7 cellular contexts compared by ENCODE assay signal in the genomic region with DNA sequence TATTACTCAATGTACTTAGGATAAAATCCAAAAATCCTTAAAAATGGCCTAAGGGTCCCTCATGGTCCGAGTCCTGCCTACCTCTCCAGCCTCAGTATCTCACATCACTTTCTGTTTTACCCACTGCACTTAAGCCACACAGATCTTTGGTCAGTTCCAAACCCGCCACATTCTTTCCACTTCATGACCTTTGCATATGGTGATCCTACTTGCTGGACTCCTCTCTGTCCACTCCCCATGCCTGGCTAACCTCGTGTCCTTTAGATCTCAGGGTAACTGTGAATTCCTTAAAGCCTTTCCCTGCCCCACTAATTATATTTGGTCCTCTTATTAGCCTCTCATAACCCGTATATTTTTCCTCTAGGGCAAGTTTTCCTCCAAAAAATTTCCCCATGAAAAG. TPM values are rescaled to one million over a fixed set of nuclear protein-coding genes. Genes with fewer than 3 reads are reported as not detected.
DNase-seq lines count a peak whose midpoint lies in the region; ATAC-seq and TF ChIP-seq lines count a peak whose summit lies in the region.

No MANE protein-coding gene starts in this region.

- peaks cover 27% of the 10 kb centered on the region for H3K36me3 Mint-ChIP-seq in GM23338 (ENCODE audit: low read depth)

- H4K20me1 ChIP-seq in GM23338 (replicated peaks; ENCODE audit: insufficient read depth), result peaks cover 15% of the 10 kb centered on the region; the same call in 1 of the 2 replicates
- no peaks in the 10 kb centered on the region for H4K20me1 ChIP-seq in fibroblast of lung (ENCODE audit: control insufficient read depth, extremely low read depth, insufficient read depth, low read length)

- H3K4me3 Mint-ChIP-seq in GM23338, result peak overlapping the region; percentile 100

- no peak for DNase-seq in GM23338 (ENCODE audit: low spot score)
- no peak for DNase-seq in SJSA1 (ENCODE audit: low read depth in 1 of 2, low spot score in 2 of 2)
- no peak for DNase-seq in fibroblast of lung (ENCODE audit: low read depth in 2 of 2)
- no peak for DNase-seq in uterus

- H3K4me1 ChIP-seq in GM23338 (ENCODE audit: insufficient read depth) (peaks cover 9% of the 10 kb centered on the region), SJSA1 (replicated peaks) (peaks cover 23% of the 10 kb centered on the region), fibroblast of lung (ENCODE audit: control insufficient read depth, extremely low read depth, insufficient read depth, low read length) (peaks cover 8% of the 10 kb centered on the region), skeletal muscle tissue (ENCODE audit: control insufficient read depth in 3 of 3, insufficient read depth in 3 of 3, low read length in 3 of 3) (peaks cover 33 to 42% (median 33%) of the 10 kb centered on the region in 3 donors), uterus (peaks cover 4% of the 10 kb centered on the region in 2 donors)

- no peaks in the 10 kb centered on the region for H3K9me2 ChIP-seq in GM23338 (ENCODE audit: insufficient read depth)

- peaks cover 25% of the 10 kb centered on the region for H3K36me3 ChIP-seq in GM23338 (ENCODE audit: insufficient read depth)
- H3K36me3 ChIP-seq in SJSA1, result peaks cover 56% of the 10 kb centered on the region
- peaks cover 6% of the 10 kb centered on the region for H3K36me3 ChIP-seq in fibroblast of lung (ENCODE audit: control insufficient read depth, insufficient read depth, low read length)
- peaks cover 2 to 24% (median 24%) of the 10 kb centered on the region in 3 donors for H3K36me3 ChIP-seq in skeletal muscle tissue (ENCODE audit: control insufficient read depth in 3 of 3, insufficient read depth in 3 of 3, low read length in 3 of 3)
- no peaks in the 10 kb centered on the region for H3K36me3 ChIP-seq in uterus

- 0 out of 2 replicates have a peak overlapping the region, but pooled peaks have one; percentile 53 for H3K27ac ChIP-seq in GM23338 (ENCODE audit: low read depth)
- H3K27ac ChIP-seq in SJSA1, result no peak overlapping the region
- no peak overlapping the region for H3K27ac ChIP-seq in fibroblast of lung (ENCODE audit: insufficient read depth, low read length)
- no peak overlapping the region for H3K27ac ChIP-seq in skeletal muscle tissue (ENCODE audit: low read depth, low read length)
- H3K27ac ChIP-seq in uterus, result peak overlapping the region in 1 of 2 donors; percentile 88

- ATAC-seq in GM23338 (no peak), esophagus mucosa (no peak), HG03159 (IDR thresholded peaks at IDR 0.05; ENCODE audit: unreplicated experiment) (no peak)

- peak overlapping the region; percentile 47 for H3K27ac Mint-ChIP-seq in GM23338

- H3K4me2 ChIP-seq in GM23338 (peak overlapping the region; percentile 88), fibroblast of lung (ENCODE audit: extremely low read depth, insufficient read depth, low read length) (peak overlapping the region; percentile 89)

- H3K79me2 ChIP-seq in GM23338 (replicated peaks; ENCODE audit: insufficient read depth) (peaks cover 60% of the 10 kb centered on the region), fibroblast of lung (ENCODE audit: control insufficient read depth, insufficient read depth, low read length) (peaks cover 33% of the 10 kb centered on the region)

- H3K9ac ChIP-seq in fibroblast of lung (ENCODE audit: insufficient read depth, low read length), result no peak overlapping the region
- H3K9ac ChIP-seq in skeletal muscle tissue (ENCODE audit: low read depth in 1 of 3, low read length in 3 of 3), result peak overlapping the region in 1 of 3 donors; percentile 96

- H3K9me3 Mint-ChIP-seq in GM23338, result no peaks in the 10 kb centered on the region

- intact Hi-C loops in uterus (cut with DNase I; ENCODE audit: low total_unique reads), result loop anchor here (10.0 kb wide), 1 partner anchor 472 kb away; a partner anchor contains a TSS

- peaks cover 9% of the 10 kb centered on the region; the same call in 1 of the 2 replicates for H3F3A ChIP-seq in GM23338 (replicated peaks; ENCODE audit: low read depth)

- H3K27me3 ChIP-seq in GM23338 (ENCODE audit: insufficient read depth), result no peaks in the 10 kb centered on the region
- no peaks in the 10 kb centered on the region for H3K27me3 ChIP-seq in SJSA1 (replicated peaks)
- H3K27me3 ChIP-seq in fibroblast of lung (ENCODE audit: control insufficient read depth, insufficient read depth, low read length), result no peaks in the 10 kb centered on the region
- H3K27me3 ChIP-seq in skeletal muscle tissue (ENCODE audit: control insufficient read depth in 3 of 3, insufficient read depth in 3 of 3, low read length in 3 of 3), result no peaks in the 10 kb centered on the region
- no peaks in the 10 kb centered on the region for H3K27me3 ChIP-seq in uterus

- no peak for TF ChIP-seq CTCF in GM23338 (conservative IDR thresholded peaks at IDR 0.05; ENCODE audit: low read depth in 2 of 2)
- no peak for TF ChIP-seq CTCF in fibroblast of lung (conservative IDR thresholded peaks at IDR 0.05 in 1 of 2, IDR thresholded peaks at IDR 0.05 in 1 of 2; ENCODE audit: low read depth in 1 of 2, low read length in 2 of 2)
- no peak for TF ChIP-seq CTCF in uterus (IDR thresholded peaks at IDR 0.05)

- peaks cover 17% of the 10 kb centered on the region for H3K27me3 Mint-ChIP-seq in GM23338 (ENCODE audit: insufficient read depth, low read depth, poor library complexity)

- no peak for TF ChIP-seq POLR2A in uterus (IDR thresholded peaks at IDR 0.05)

- H3K4me3 ChIP-seq in GM23338, result peak overlapping the region; percentile 100
- H3K4me3 ChIP-seq in SJSA1, result peak overlapping the region; percentile 63
- H3K4me3 ChIP-seq in fibroblast of lung (replicated peaks in 1 of 4; ENCODE audit: control extremely low read depth in 1 of 4, insufficient read depth in 1 of 4, low read depth in 3 of 4, low read length in 4 of 4), result peak overlapping the region; percentile 80 to 95 (median 92)
- peak overlapping the region; percentile 99 to 100 (median 100) for H3K4me3 ChIP-seq in skeletal muscle tissue (ENCODE audit: low read length in 3 of 3)
- H3K4me3 ChIP-seq in uterus, result no peak overlapping the region

- H3K4me1 Mint-ChIP-seq in GM23338, result peaks cover 13% of the 10 kb centered on the region

- H2AFZ ChIP-seq in GM23338 (no peak overlapping the region), fibroblast of lung (ENCODE audit: low read length) (no peak overlapping the region)

- H3K9me3 ChIP-seq in SJSA1 (replicated peaks) (no peaks in the 10 kb centered on the region), fibroblast of lung (ENCODE audit: control insufficient read depth, insufficient read depth, low read depth, low read length) (no peaks in the 10 kb centered on the region), skeletal muscle tissue (ENCODE audit: control insufficient read depth in 3 of 3, low read length in 3 of 3) (no peaks in the 10 kb centered on the region), uterus (no peaks in the 10 kb centered on the region)

TF ChIP-seq in GM23338, 12 proteins besides CTCF, POLR2A, EP300 and RAD21 (continues in another document):
- TF ChIP-seq NANOG (IDR thresholded peaks at IDR 0.05; ENCODE audit: borderline replicate concordance) (no peak), ZNF331 (CRISPR knock-in tag; IDR thresholded peaks at IDR 0.05; ENCODE audit: low read depth) (no peak), EZH2 (IDR thresholded peaks at IDR 0.05; ENCODE audit: low read depth, unreplicated experiment) (no peak), ZNF114 (CRISPR knock-in tag; IDR thresholded peaks at IDR 0.05) (no peak), STAT1 (IDR thresholded peaks at IDR 0.05; ENCODE audit: unreplicated experiment) (no peak), EZH2phosphoT487 (IDR thresholded peaks at IDR 0.05; ENCODE audit: unreplicated experiment) (no peak), CREB1 (CRISPR knock-in tag; IDR thresholded peaks at IDR 0.05; ENCODE audit: low read depth) (no peak), JUNB (IDR thresholded peaks at IDR 0.05; ENCODE audit: unreplicated experiment) (no peak)

RNA-seq across cellular contexts. Expression of a gene that starts 1.2 kb away (rescaled TPM):
- total RNA-seq in GM23338 (2014; rRNA removed; shearing (Covaris generic)), result 101 and 108 TPM in 2 replicates
- polyA plus RNA-seq in GM23338 (2016; fragmentation: Nextera tagmentation; extraction: Ambion mirVana), result 41.2 and 41.9 TPM in 2 replicates
- total RNA-seq in SJSA1 (2014; rRNA removed; shearing (Covaris generic)), result 31.7 and 47.1 TPM in 2 replicates
- total RNA-seq in fibroblast of lung, result 25.8 and 28.5 TPM in 2 replicates
- polyA plus RNA-seq in fibroblast of lung, result 25.5 and 25.9 TPM in 2 replicates
- 18.0 and 18.5 TPM in 2 replicates for polyA plus RNA-seq in fibroblast of lung (2012)
- 21.7 and 23.5 TPM in 2 replicates for polyA minus RNA-seq in fibroblast of lung (ENCODE audit: low replicate concordance)
- total RNA-seq in skeletal muscle tissue, result 42.8 TPM
- total RNA-seq in uterus, result 10 to 100 TPM; 11.8 to 90.8 (median 40.4) TPM
- total RNA-seq in esophagus mucosa, result 21.4 TPM

Comparison
In these comparisons a context has a peak if more than half of its experiments do, and no peak if none do; other contexts are left out.
1. H3K4me3 ChIP-seq: peak in GM23338 (single experiment), SJSA1 (single experiment), fibroblast of lung (4 of 4) and skeletal muscle tissue (3 of 3); none in uterus (0 of 2).